In the genomic region with DNA sequence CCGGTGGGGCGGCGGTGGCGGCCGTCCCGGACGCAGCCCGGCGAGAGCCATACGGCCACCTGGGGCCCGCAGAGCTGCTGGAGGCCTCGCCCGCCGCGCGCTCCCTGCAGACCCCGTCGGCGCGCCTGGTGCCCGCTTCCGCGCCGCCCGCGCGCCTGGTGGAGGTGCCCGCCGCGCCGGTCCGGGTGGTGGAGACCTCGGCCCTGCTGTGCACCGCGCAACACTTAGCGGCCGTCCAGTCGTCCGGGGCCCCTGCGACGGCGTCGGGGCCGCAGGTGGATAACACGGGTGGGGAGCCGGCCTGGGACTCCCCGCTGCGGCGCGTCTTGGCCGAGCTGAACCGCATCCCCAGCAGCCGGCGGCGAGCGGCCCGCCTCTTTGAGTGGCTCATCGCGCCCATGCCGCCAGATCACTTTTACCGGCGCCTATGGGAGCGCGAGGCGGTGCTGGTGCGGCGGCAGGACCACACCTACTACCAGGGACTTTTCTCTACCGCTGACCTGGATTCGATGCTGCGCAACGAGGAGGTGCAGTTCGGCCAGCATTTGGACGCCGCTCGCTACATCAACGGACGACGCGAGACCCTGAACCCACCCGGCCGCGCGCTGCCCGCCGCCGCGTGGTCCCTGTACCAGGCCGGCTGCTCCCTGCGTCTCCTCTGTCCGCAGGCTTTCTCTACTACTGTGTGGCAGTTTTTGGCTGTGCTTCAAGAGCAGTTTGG, we compare ENCODE assay signal across 8 cellular contexts. TPM values are rescaled to one million over a fixed set of nuclear protein-coding genes. Genes with fewer than 3 reads are reported as not detected.
DNase-seq lines count a peak whose midpoint lies in the region; ATAC-seq and TF ChIP-seq lines count a peak whose summit lies in the region.

No MANE protein-coding gene starts in this region.

- H3K27ac ChIP-seq in liver (ENCODE audit: low read depth in 1 of 2, low read length in 2 of 2) = peak overlapping the region; percentile 84 to 91

- TF ChIP-seq CTCF in liver (IDR thresholded peaks at IDR 0.05; ENCODE audit: low read depth, low read length, missing input control) = no peak

- H3K27me3 ChIP-seq in liver (ENCODE audit: control insufficient read depth in 4 of 4, insufficient read depth in 4 of 4, low read length in 3 of 4) = no peaks in the 10 kb centered on the region

- no peaks in the 10 kb centered on the region for H3K36me3 ChIP-seq in liver (ENCODE audit: control insufficient read depth in 4 of 4, insufficient read depth in 3 of 4, low read depth in 1 of 4, low read length in 3 of 4)

- under 1% methylated on average over 90 of the region's 90 CpGs for WGBS in liver

- peak overlapping the region; percentile 51 to 63 for H3K9ac ChIP-seq in liver (ENCODE audit: low read depth in 1 of 2, low read length in 2 of 2)

- no peak for TF ChIP-seq POLR2A in GM18505 (IDR thresholded peaks at IDR 0.05; ENCODE audit: borderline replicate concordance, extremely low read depth, insufficient read depth, insufficient read length)

- H3K9me3 ChIP-seq in liver (ENCODE audit: control insufficient read depth in 4 of 4, low read length in 3 of 4) = no peaks in the 10 kb centered on the region

- H3K4me3 ChIP-seq in liver (ENCODE audit: low read depth in 1 of 3, low read length in 3 of 3) = peak overlapping the region; percentile 71 to 88 (median 83)

- DNase-seq in NCI-H1930 (lab: John Stamatoyannopoulos, UW) = peak; percentile 6 to 53
- peak; percentile 77 for DNase-seq in activated CD4-positive, CD25-positive, alpha-beta regulatory T cell treated with anti-CD3 and anti-CD28 coated beads, Interleukin-2, amount 50 U/mL, for 72 hours
- peak; percentile 44 for DNase-seq in cerebellar cortex (ENCODE audit: low spot score)
- DNase-seq in stimulated activated CD4-positive, alpha-beta T cell treated with anti-CD3 and anti-CD28 coated beads, TNF-alpha, amount 100 ng/mL, for 4 hours (ENCODE audit: low read depth in 3 of 3) = peak; percentile 47 to 48 (median 48)
- DNase-seq in SKM-1 (lab: John Stamatoyannopoulos, UW; ENCODE audit: unreplicated experiment) = no peak

- TF ChIP-seq RAD21 in liver (IDR thresholded peaks at IDR 0.05) = no peak

- peaks cover 6 to 17% (median 10%) of the 10 kb centered on the region in 4 donors for H3K4me1 ChIP-seq in liver (ENCODE audit: control insufficient read depth in 4 of 4, insufficient read depth in 4 of 4, low read length in 3 of 4)

- peak; percentile 57 for ATAC-seq in GM18505 (IDR thresholded peaks at IDR 0.05; ENCODE audit: unreplicated experiment)
- ATAC-seq in HG02798 (IDR thresholded peaks at IDR 0.05; ENCODE audit: poor library complexity, unreplicated experiment) = peak; percentile 61

TF ChIP-seq in liver, 16 proteins besides CTCF, POLR2A, EP300 and RAD21:
- TF ChIP-seq NR2F2 (IDR thresholded peaks at IDR 0.05) (no peak), YY1 (IDR thresholded peaks at IDR 0.05) (peak; percentile 95)

RNA-seq across cellular contexts. Expression of gene RIOX1, which starts 0.7 kb away (rescaled TPM):
- 10 to 100 TPM in 1 of 2 donors, 1 to 10 TPM in 1; 7.4 to 11.0 TPM for total RNA-seq in liver
- 1 to 10 TPM; 3.0 to 5.8 TPM for polyA plus RNA-seq in liver

RNA-seq across cellular contexts. Expression of gene NUMB, which starts 33.1 kb away (rescaled TPM):
- 10 to 100 TPM; 21.2 to 45.8 TPM for total RNA-seq in liver
- 10 to 100 TPM; 23.2 to 28.9 TPM for polyA plus RNA-seq in liver

RNA-seq across cellular contexts. Expression of gene ACOT1, which starts 45.5 kb away (rescaled TPM):
- total RNA-seq in liver = 10 to 100 TPM in 1 of 2 donors, 1 to 10 TPM in 1; 2.7 to 59.6 TPM
- polyA plus RNA-seq in liver = 10 to 100 TPM; 34.9 to 42.3 TPM
